In genomic region chr19:37148214-37148613, GRCh38 we compare ENCODE assay signal across 31 cellular contexts.
"Had no signal": no experiment of that assay in that cellular context is flagged by ENCODE, and none has a peak within 500 bp of the region (broad histone marks: within the 10 kb centered on the region; RNA-seq: fewer than 3 reads in every experiment).

No MANE protein-coding gene starts in this region.

- DNase-seq: activated B cell treated with CpG ODN at 0.5 μM for 24 hours; activated CD4-positive, alpha-beta T cell treated with anti-CD3 and anti-CD28 coated beads for 48 hours; activated CD4-positive, alpha-beta T cell treated with anti-CD3 and anti-CD28 coated beads, Interleukin-2, amount 50 U/mL, for 1 hour; activated CD4-positive, alpha-beta T cell treated with anti-CD3 and anti-CD28 coated beads, Interleukin-2, amount 50 U/mL, for 48 hours; activated CD8-positive, alpha-beta memory T cell treated with anti-CD3 and anti-CD28 coated beads for 24 hours; activated CD8-positive, alpha-beta T cell treated with anti-CD3 and anti-CD28 coated beads for 36 hours; activated effector memory CD4-positive, alpha-beta T cell treated with anti-CD3 and anti-CD28 coated beads, Interleukin-2, amount 50 U/mL, for 16 hours; activated naive CD4-positive, alpha-beta T cell treated with anti-CD3 and anti-CD28 coated beads for 36 hours; activated T-cell treated with anti-CD3 and anti-CD28 coated beads, Interleukin-2, amount 50 U/mL, for 4 hours; adrenal gland; amygdala; aorta; body of pancreas; caudate nucleus; cortex of kidney; dermis blood vessel endothelial cell; effector CD8-positive, alpha-beta T cell; erythroblast; esophagus squamous epithelium; foreskin melanocyte; SW 1271; T-cell; T1000; WERI-Rb-1 had no signal

- H3K4me1 Mint-ChIP-seq: activated B cell treated with CpG ODN at 0.5 μM for 24 hours; activated naive CD4-positive, alpha-beta T cell treated with anti-CD3 and anti-CD28 coated beads, Interleukin-2, amount 50 U/mL, for 24 hours; T-cell had no signal

- H3K27ac ChIP-seq: adrenal gland, body of pancreas, esophagus squamous epithelium, gastroesophageal sphincter, WERI-Rb-1 had no signal

- ATAC-seq: activated CD4-positive, CD25-positive, alpha-beta regulatory T cell treated with anti-CD3 and anti-CD28 coated beads, Interleukin-2, amount 50 U/mL, for 24 hours; activated CD8-positive, alpha-beta T cell treated with anti-CD3 and anti-CD28 coated beads for 36 hours; activated T-cell treated with anti-CD3 and anti-CD28 coated beads, Interleukin-2, amount 50 U/mL, for 4 hours; body of pancreas; gastroesophageal sphincter; T-cell had no signal

- H3K4me3 Mint-ChIP-seq: activated B cell treated with CpG ODN at 0.5 μM for 24 hours; activated CD8-positive, alpha-beta T cell treated with anti-CD3 and anti-CD28 coated beads for 36 hours; activated naive CD4-positive, alpha-beta T cell treated with anti-CD3 and anti-CD28 coated beads for 36 hours; activated naive CD4-positive, alpha-beta T cell treated with anti-CD3 and anti-CD28 coated beads, Interleukin-2, amount 50 U/mL, for 24 hours; activated T-cell treated with anti-CD3 and anti-CD28 coated beads, Interleukin-2, amount 50 U/mL, for 4 hours; T-cell; T-helper 1 cell treated with Interleukin-12 subunit alpha and Interleukin-12 subunit beta and Interleukin-4 antibody, amounts not matched to agents 30 μg/mL and 1 μg/mL, for 36 hours; T-helper 2 cell treated with Interferon-gamma antibody and Interleukin-4, amounts not matched to agents 5 μg/mL and 100 μg/mL, for 36 hours had no signal

- H3K27me3 Mint-ChIP-seq: activated B cell treated with CpG ODN at 0.5 μM for 24 hours; activated CD8-positive, alpha-beta T cell treated with anti-CD3 and anti-CD28 coated beads for 36 hours; activated naive CD4-positive, alpha-beta T cell treated with anti-CD3 and anti-CD28 coated beads, Interleukin-2, amount 50 U/mL, for 24 hours; T-cell had no signal

- H3K27ac Mint-ChIP-seq: activated B cell treated with CpG ODN at 0.5 μM for 24 hours; activated CD8-positive, alpha-beta T cell treated with anti-CD3 and anti-CD28 coated beads for 36 hours; activated naive CD4-positive, alpha-beta T cell treated with anti-CD3 and anti-CD28 coated beads for 36 hours; activated naive CD4-positive, alpha-beta T cell treated with anti-CD3 and anti-CD28 coated beads, Interleukin-2, amount 50 U/mL, for 24 hours; activated T-helper 2 cell treated with anti-CD3 and anti-CD28 coated beads, Interferon-gamma antibody, Interleukin-2, Interleukin-4, amounts not matched to agents 10 μg/mL and 5 μg/mL and 100 μg/mL, durations not matched to agents 14 hours and 24 hours and 36 hours; T-cell; T-helper 1 cell treated with Interleukin-12 subunit alpha and Interleukin-12 subunit beta and Interleukin-4 antibody, amounts not matched to agents 30 μg/mL and 1 μg/mL, for 36 hours; T-helper 2 cell treated with Interferon-gamma antibody and Interleukin-4, amounts not matched to agents 5 μg/mL and 100 μg/mL, for 36 hours had no signal

- FAIRE-seq: colon had no signal

- H3K4me3 ChIP-seq: adrenal gland, body of pancreas, esophagus squamous epithelium, gastroesophageal sphincter had no signal

- H3K4me1 ChIP-seq: adrenal gland, body of pancreas, esophagus squamous epithelium, gastroesophageal sphincter had no signal
